Comparison of ENCODE assay signal across 9 cellular contexts in genomic region chr4:70601422-70602039, GRCh38. TPM values are rescaled to one million over a fixed set of nuclear protein-coding genes. Genes with fewer than 3 reads are reported as not detected.
A peak's percentile ranks its signal among the peaks of the same experiment; 100 is the strongest.
DNase-seq lines count a peak whose midpoint lies in the region; ATAC-seq and TF ChIP-seq lines count a peak whose summit lies in the region.
"Had no signal": no experiment of that assay in that cellular context is flagged by ENCODE, and none has a peak within 500 bp of the region (broad histone marks: within the 10 kb centered on the region; RNA-seq: fewer than 3 reads in every experiment).

No MANE protein-coding gene starts in this region.

- no peaks in the 10 kb centered on the region for H3K27me3 Mint-ChIP-seq in mesothelial cell of epicardium (ENCODE audit: low read depth)

- ATAC-seq in GM19455 (IDR thresholded peaks at IDR 0.05; ENCODE audit: unreplicated experiment) (peak; percentile 96), HG03460 (IDR thresholded peaks at IDR 0.05; ENCODE audit: unreplicated experiment) (peak; percentile 99)

- no peak overlapping the region for H3K27ac Mint-ChIP-seq in mesothelial cell of epicardium

- peak; percentile 50 for DNase-seq in Caki2 (ENCODE audit: low read depth)
- DNase-seq in NCI-H510A treated with DMSO at 0.1 percent for 48 hours (lab: John Stamatoyannopoulos, UW), result peak; percentile 93
- DNase-seq in activated CD4-positive, alpha-beta T cell treated with anti-CD3 and anti-CD28 coated beads for 4 hours, result peak; percentile 53 to 57
- peak; percentile 55 to 76 for DNase-seq in dermis microvascular lymphatic vessel endothelial cell (ENCODE audit: low read depth in 2 of 2)
- DNase-seq in mesothelial cell of epicardium (ENCODE audit: low spot score in 2 of 2, unreplicated experiment in 2 of 2), result peak in 1 of 2 experiments; percentile 42
- peak; percentile 12 to 30 for DNase-seq in stimulated activated CD8-positive, alpha-beta memory T cell treated with anti-CD3 and anti-CD28 coated beads, Interleukin-7, amount 100 ng/mL, for 1 hour (ENCODE audit: low read depth in 2 of 2)

- no peaks in the 10 kb centered on the region for H3K36me3 Mint-ChIP-seq in mesothelial cell of epicardium

- H3K4me1 Mint-ChIP-seq in mesothelial cell of epicardium, result peaks cover 10% of the 10 kb centered on the region

- H3K4me3 Mint-ChIP-seq in mesothelial cell of epicardium, result no peak overlapping the region

- peak; percentile 29 for TF ChIP-seq CTCF in mesothelial cell of epicardium (IDR thresholded peaks at IDR 0.05; ENCODE audit: unreplicated experiment)

- no peaks in the 10 kb centered on the region for H3K9me3 Mint-ChIP-seq in mesothelial cell of epicardium

- in situ Hi-C loops in Caki2 (cut with HindIII; ENCODE audit: low pct_unique_long_range_greater_than_20kb, low sequenced_read_pairs), result no loop called here

RNA-seq across cellular contexts. Expression of gene AMBN, which starts 9.5 kb away (rescaled TPM):
- not detected in 2 replicates for total RNA-seq in Caki2 (2014; rRNA removed; shearing (Covaris generic); ENCODE audit: low replicate concordance)
- total RNA-seq in dermis microvascular lymphatic vessel endothelial cell, result not detected in 2 replicates
- 0.14 to 0.36 TPM (median 0.22 TPM) in 3 replicates for total RNA-seq in mesothelial cell of epicardium
- total RNA-seq: activated CD8-positive, alpha-beta memory T cell treated with anti-CD3 and anti-CD28 coated beads for 36 hours had no signal

RNA-seq across cellular contexts. Expression of gene ENAM, which starts 27.0 kb away (rescaled TPM):
- total RNA-seq in Caki2 (2014; rRNA removed; shearing (Covaris generic); ENCODE audit: low replicate concordance), result not detected in 2 replicates
- total RNA-seq in dermis microvascular lymphatic vessel endothelial cell, result not detected in 2 replicates
- total RNA-seq in mesothelial cell of epicardium, result not detected in 3 replicates
- total RNA-seq: activated CD8-positive, alpha-beta memory T cell treated with anti-CD3 and anti-CD28 coated beads for 36 hours had no signal
